In the genomic region with DNA sequence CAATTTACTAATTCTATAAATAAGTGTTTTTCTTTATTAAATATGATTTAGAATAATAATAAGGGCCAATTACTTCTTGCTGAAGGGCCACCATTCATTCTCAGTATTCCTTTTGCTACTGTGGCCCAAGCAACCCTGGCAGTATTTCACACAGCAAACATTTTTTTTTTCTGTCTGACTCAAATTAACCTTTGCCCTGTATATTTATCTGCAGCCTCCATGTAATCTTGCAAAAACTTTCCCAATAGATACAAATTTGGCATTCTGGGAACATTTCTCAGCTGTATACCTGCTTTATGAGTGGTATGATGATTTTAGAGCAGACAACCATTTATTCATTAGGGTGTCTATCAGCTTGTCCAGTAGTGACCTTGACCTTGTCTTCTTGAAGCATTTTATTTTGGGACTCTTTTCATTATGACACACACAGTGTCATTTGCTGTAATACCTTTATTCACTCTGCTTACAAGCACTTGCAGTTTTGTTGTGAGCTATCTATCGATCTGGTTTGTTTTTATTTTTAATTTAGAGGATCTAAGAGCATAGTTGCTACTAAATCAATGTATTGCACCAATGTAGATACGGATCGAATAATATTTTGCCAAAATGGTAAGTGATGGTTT, we compare ENCODE assay signal across 2 cellular contexts.
TF ChIP-seq lines count a peak whose summit lies in the region.

No MANE protein-coding gene starts in this region.

TF ChIP-seq in IMR-90, 13 proteins besides CTCF, POLR2A, EP300 and RAD21:
- TF ChIP-seq CEBPB (IDR thresholded peaks at IDR 0.05; ENCODE audit: low read depth, low read length): no peak
- TF ChIP-seq RFX5 (IDR thresholded peaks at IDR 0.05; ENCODE audit: low read depth, low read length): no peak
- TF ChIP-seq FOS (IDR thresholded peaks at IDR 0.05; ENCODE audit: low read depth, low read length): no peak
- no peak for TF ChIP-seq CHD1 (IDR thresholded peaks at IDR 0.05; ENCODE audit: low read depth, low read length)
- TF ChIP-seq, protein P1, sequence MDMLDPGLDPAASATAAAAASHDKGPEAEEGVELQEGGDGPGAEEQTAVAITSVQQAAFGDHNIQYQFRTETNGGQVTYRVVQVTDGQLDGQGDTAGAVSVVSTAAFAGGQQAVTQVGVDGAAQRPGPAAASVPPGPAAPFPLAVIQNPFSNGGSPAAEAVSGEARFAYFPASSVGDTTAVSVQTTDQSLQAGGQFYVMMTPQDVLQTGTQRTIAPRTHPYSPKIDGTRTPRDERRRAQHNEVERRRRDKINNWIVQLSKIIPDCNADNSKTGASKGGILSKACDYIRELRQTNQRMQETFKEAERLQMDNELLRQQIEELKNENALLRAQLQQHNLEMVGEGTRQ (IDR thresholded peaks at IDR 0.05; ENCODE audit: low read depth, low read length): no peak
- no peak for TF ChIP-seq RCOR1 (IDR thresholded peaks at IDR 0.05; ENCODE audit: insufficient replicate concordance, low read length)
- TF ChIP-seq NFE2L2 (IDR thresholded peaks at IDR 0.05; ENCODE audit: low read depth, low read length): no peak
- no peak for TF ChIP-seq SMC3 (IDR thresholded peaks at IDR 0.05; ENCODE audit: low read depth, low read length)
- TF ChIP-seq MXI1 (IDR thresholded peaks at IDR 0.05; ENCODE audit: borderline replicate concordance, low read depth, low read length): no peak
- TF ChIP-seq, protein P2, sequence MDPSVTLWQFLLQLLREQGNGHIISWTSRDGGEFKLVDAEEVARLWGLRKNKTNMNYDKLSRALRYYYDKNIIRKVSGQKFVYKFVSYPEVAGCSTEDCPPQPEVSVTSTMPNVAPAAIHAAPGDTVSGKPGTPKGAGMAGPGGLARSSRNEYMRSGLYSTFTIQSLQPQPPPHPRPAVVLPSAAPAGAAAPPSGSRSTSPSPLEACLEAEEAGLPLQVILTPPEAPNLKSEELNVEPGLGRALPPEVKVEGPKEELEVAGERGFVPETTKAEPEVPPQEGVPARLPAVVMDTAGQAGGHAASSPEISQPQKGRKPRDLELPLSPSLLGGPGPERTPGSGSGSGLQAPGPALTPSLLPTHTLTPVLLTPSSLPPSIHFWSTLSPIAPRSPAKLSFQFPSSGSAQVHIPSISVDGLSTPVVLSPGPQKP (IDR thresholded peaks at IDR 0.05; ENCODE audit: borderline replicate concordance, low read depth, low read length): no peak
- no peak for TF ChIP-seq MAZ (IDR thresholded peaks at IDR 0.05; ENCODE audit: borderline replicate concordance, low read depth, low read length)
- no peak for TF ChIP-seq BHLHE40 (IDR thresholded peaks at IDR 0.05; ENCODE audit: low read depth, low read length)
- TF ChIP-seq MAFK (IDR thresholded peaks at IDR 0.05; ENCODE audit: low read depth, low read length): no peak

TF ChIP-seq in HepG2, 621 proteins besides CTCF, POLR2A, EP300 and RAD21:
- TF ChIP-seq DNMT3B (CRISPR knock-in tag; conservative IDR thresholded peaks at IDR 0.05): no peak
- TF ChIP-seq ZNF362 (CRISPR knock-in tag; IDR thresholded peaks at IDR 0.05; ENCODE audit: borderline replicate concordance): peak; percentile 31; the same call in 1 of the 2 replicates
- TF ChIP-seq ZNF282 (IDR thresholded peaks at IDR 0.05; ENCODE audit: partially characterized antibody): no peak
- TF ChIP-seq NFKB2 (CRISPR knock-in tag; IDR thresholded peaks at IDR 0.05; ENCODE audit: borderline replicate concordance): no peak
- TF ChIP-seq POLR2G (IDR thresholded peaks at IDR 0.05; ENCODE audit: low read depth, low read length): no peak
- TF ChIP-seq ZNF770 (CRISPR knock-in tag; IDR thresholded peaks at IDR 0.05): no peak
- TF ChIP-seq ZBTB20 (CRISPR knock-in tag; IDR thresholded peaks at IDR 0.05; ENCODE audit: borderline replicate concordance, low read depth): no peak
- peak; percentile 26; the same call in 1 of the 2 replicates for TF ChIP-seq HNF4G (IDR thresholded peaks at IDR 0.05; ENCODE audit: borderline replicate concordance, low read depth, low read length)
- TF ChIP-seq HNF4G (CRISPR knock-in tag; IDR thresholded peaks at IDR 0.05; ENCODE audit: borderline replicate concordance, low read depth): no peak
- TF ChIP-seq NR2F6 (IDR thresholded peaks at IDR 0.05): peak; percentile 42; the same call in 1 of the 2 replicates
- TF ChIP-seq NR2F6 (CRISPR knock-in tag; IDR thresholded peaks at IDR 0.05): no peak
- TF ChIP-seq NONO (IDR thresholded peaks at IDR 0.05): no peak
- TF ChIP-seq NONO (CRISPR knock-in tag; conservative IDR thresholded peaks at IDR 0.05): no peak
- no peak for TF ChIP-seq ARHGAP35 (CRISPR knock-in tag; IDR thresholded peaks at IDR 0.05; ENCODE audit: borderline replicate concordance)
- no peak for TF ChIP-seq ZNF576 (CRISPR knock-in tag; IDR thresholded peaks at IDR 0.05)
- TF ChIP-seq FOXA3 (CRISPR knock-in tag; IDR thresholded peaks at IDR 0.05): no peak
- TF ChIP-seq MZF1 (CRISPR knock-in tag; IDR thresholded peaks at IDR 0.05; ENCODE audit: borderline replicate concordance): no peak
